In genomic region chr17:80110447-80110812, GRCh38 we compare ENCODE assay signal across 14 cellular contexts. TPM values are rescaled to one million over a fixed set of nuclear protein-coding genes. Genes with fewer than 3 reads are reported as not detected.
A peak's percentile ranks its signal among the peaks of the same experiment; 100 is the strongest.
DNase-seq lines count a peak whose midpoint lies in the region; ATAC-seq and TF ChIP-seq lines count a peak whose summit lies in the region.
"Had no signal": no experiment of that assay in that cellular context is flagged by ENCODE, and none has a peak within 500 bp of the region (broad histone marks: within the 10 kb centered on the region; RNA-seq: fewer than 3 reads in every experiment).

No MANE protein-coding gene starts in this region.

- no peaks in the 10 kb centered on the region for H3K4me1 Mint-ChIP-seq in chondrocyte (ENCODE audit: low read depth)
- H3K4me1 Mint-ChIP-seq in activated CD4-positive, alpha-beta memory T cell treated with anti-CD3 and anti-CD28 coated beads, Interleukin-2, amount 10 ng/mL, durations not matched to agents 7 days and 5 days, result no peaks in the 10 kb centered on the region
- H3K4me1 Mint-ChIP-seq: CD4-positive, alpha-beta memory T cell had no signal

- no peaks in the 10 kb centered on the region for H3K79me2 ChIP-seq in osteoblast (ENCODE audit: insufficient read depth, low read length)

- ATAC-seq in left ventricle myocardium superior, result no peak
- ATAC-seq in heart right ventricle, result no peak
- ATAC-seq in HG02981 (IDR thresholded peaks at IDR 0.05; ENCODE audit: unreplicated experiment), result no peak
- ATAC-seq: HepG2 had no signal

- POLR2A ChIA-PET in activated CD4-positive, alpha-beta memory T cell treated with anti-CD3 and anti-CD28 coated beads, Interleukin-2, amount 10 ng/mL, durations not matched to agents 7 days and 5 days (lab: Charles Lee), result interaction anchor here (1.2 kb wide), 1 partner anchor 9 kb away, joined by 4 read pairs; the partner anchor contains the start of gene GAA

- WGBS in heart right ventricle, 2 donors, result 86 to 89% methylated on average over 9 of the region's 9 CpGs

- no peak overlapping the region for H3K27ac ChIP-seq in heart right ventricle
- H3K27ac ChIP-seq in osteoblast (ENCODE audit: low read depth, low read length), result no peak overlapping the region
- H3K27ac ChIP-seq: C4-2B had no signal

- H2AFZ ChIP-seq in osteoblast (ENCODE audit: low read length), result no peak overlapping the region

- H3K9me3 Mint-ChIP-seq in chondrocyte (ENCODE audit: low read depth), result peaks cover 12% of the 10 kb centered on the region
- H3K9me3 Mint-ChIP-seq in activated CD4-positive, alpha-beta memory T cell treated with anti-CD3 and anti-CD28 coated beads, Interleukin-2, amount 10 ng/mL, durations not matched to agents 7 days and 5 days, result no peaks in the 10 kb centered on the region

- no peaks in the 10 kb centered on the region for H3K4me1 ChIP-seq in heart right ventricle
- no peaks in the 10 kb centered on the region for H3K4me1 ChIP-seq in osteoblast (ENCODE audit: insufficient read depth, low read length)
- H3K4me1 ChIP-seq: HAP-1 had no signal

- peaks cover 2% of the 10 kb centered on the region for H3K36me3 Mint-ChIP-seq in chondrocyte (ENCODE audit: low read depth)
- no peaks in the 10 kb centered on the region for H3K36me3 Mint-ChIP-seq in activated CD4-positive, alpha-beta memory T cell treated with anti-CD3 and anti-CD28 coated beads, Interleukin-2, amount 10 ng/mL, durations not matched to agents 7 days and 5 days (ENCODE audit: low read depth)
- H3K36me3 Mint-ChIP-seq: CD4-positive, alpha-beta memory T cell had no signal

- no peaks in the 10 kb centered on the region for H4K20me1 ChIP-seq in osteoblast (ENCODE audit: insufficient read depth, low read length)

- peaks cover 0 to 8% (median 0%) of the 10 kb centered on the region in 11 donors for H3K9me3 ChIP-seq in heart right ventricle
- H3K9me3 ChIP-seq in osteoblast (ENCODE audit: low read depth, low read length), result no peaks in the 10 kb centered on the region
- H3K9me3 ChIP-seq: BE2C had no signal

- TF ChIP-seq CTCF in heart right ventricle (IDR thresholded peaks at IDR 0.05), result no peak
- TF ChIP-seq CTCF in chondrocyte (IDR thresholded peaks at IDR 0.05), result no peak
- no peak for TF ChIP-seq CTCF in osteoblast (IDR thresholded peaks at IDR 0.05; ENCODE audit: extremely low read depth, low read depth, low read length)

- intact Hi-C loops in left ventricle myocardium superior (cut with micrococcal nuclease), result no loop called here
- intact Hi-C loops in heart right ventricle (cut with DNase I), result no loop called here

- no peaks in the 10 kb centered on the region for H3K27me3 Mint-ChIP-seq in chondrocyte (ENCODE audit: low read depth)
- H3K27me3 Mint-ChIP-seq in activated CD4-positive, alpha-beta memory T cell treated with anti-CD3 and anti-CD28 coated beads, Interleukin-2, amount 10 ng/mL, durations not matched to agents 7 days and 5 days, result peaks cover 5% of the 10 kb centered on the region
- H3K27me3 Mint-ChIP-seq: CD4-positive, alpha-beta memory T cell had no signal

- no peak overlapping the region for H3K4me3 Mint-ChIP-seq in chondrocyte (ENCODE audit: unreplicated experiment)
- no peak overlapping the region for H3K4me3 Mint-ChIP-seq in activated CD4-positive, alpha-beta memory T cell treated with anti-CD3 and anti-CD28 coated beads, Interleukin-2, amount 10 ng/mL, durations not matched to agents 7 days and 5 days
- H3K4me3 Mint-ChIP-seq: CD4-positive, alpha-beta memory T cell had no signal

- H3K27ac Mint-ChIP-seq in chondrocyte (ENCODE audit: unreplicated experiment), result no peak overlapping the region
- H3K27ac Mint-ChIP-seq in activated CD4-positive, alpha-beta memory T cell treated with anti-CD3 and anti-CD28 coated beads, Interleukin-2, amount 10 ng/mL, durations not matched to agents 7 days and 5 days, result no peak overlapping the region
- H3K27ac Mint-ChIP-seq: CD4-positive, alpha-beta memory T cell had no signal

- H3K27me3 ChIP-seq in heart right ventricle (no peaks in the 10 kb centered on the region), osteoblast (ENCODE audit: insufficient read depth, low read length) (no peaks in the 10 kb centered on the region)
- H3K27me3 ChIP-seq: BE2C had no signal

- CTCF ChIA-PET in activated CD4-positive, alpha-beta memory T cell treated with anti-CD3 and anti-CD28 coated beads, Interleukin-2, amount 10 ng/mL, durations not matched to agents 7 days and 5 days (lab: Charles Lee), result interaction anchor here (1.9 kb wide), 1 partner anchor 9 kb away, joined by 7 read pairs; the partner anchor contains the start of gene GAA

- H3K36me3 ChIP-seq in heart right ventricle, result peaks cover 0 to 58% (median 0%) of the 10 kb centered on the region in 9 donors
- H3K36me3 ChIP-seq in osteoblast (ENCODE audit: insufficient read depth, low read length), result no peaks in the 10 kb centered on the region
- H3K36me3 ChIP-seq: BE2C, HAP-1 had no signal

- H3K4me2 ChIP-seq in osteoblast (ENCODE audit: insufficient read depth, low read length), result no peak overlapping the region

- DNase-seq in left ventricle myocardium superior, result peak; percentile 18
- DNase-seq in heart right ventricle, result no peak
- DNase-seq in chondrocyte (ENCODE audit: low spot score), result peak; percentile 85
- peak; percentile 58 for DNase-seq in osteoblast (ENCODE audit: insufficient read length, low spot score, missing footprints)
- DNase-seq in EL, result no peak
- DNase-seq in activated CD4-positive, alpha-beta memory T cell treated with anti-CD3 and anti-CD28 coated beads, Interleukin-2, amount 10 ng/mL, durations not matched to agents 7 days and 5 days, result no peak
- DNase-seq: BE2C; CD4-positive, alpha-beta memory T cell; DMS79 treated with DMSO at 0.1 percent for 48 hours had no signal

- H3K4me3 ChIP-seq in heart right ventricle (no peak overlapping the region), osteoblast (ENCODE audit: insufficient read depth, low read length) (no peak overlapping the region)
- H3K4me3 ChIP-seq: HAP-1 had no signal

RNA-seq across cellular contexts. Expression of gene GAA, which starts 9.0 kb away (rescaled TPM):
- total RNA-seq in left ventricle myocardium superior (45.8 TPM), heart right ventricle (10 to 100 TPM; 29.6 to 67.7 (median 52.1) TPM), chondrocyte (42.3 to 59.8 TPM (median 45.7 TPM) in 3 replicates), osteoblast (76.7 and 91.3 TPM in 2 replicates)
- 10 to 100 TPM; 26.4 to 41.0 TPM for polyA plus RNA-seq in heart right ventricle
- total RNA-seq in activated CD4-positive, alpha-beta memory T cell treated with anti-CD3 and anti-CD28 coated beads, Interleukin-2, amount 10 ng/mL, durations not matched to agents 7 days and 5 days, result 10 to 100 TPM; 16.0 to 18.7 TPM

RNA-seq across cellular contexts. Expression of gene EIF4A3, which starts 36.5 kb away (rescaled TPM):
- total RNA-seq in left ventricle myocardium superior (31.6 TPM), heart right ventricle (10 to 100 TPM; 26.5 to 40.2 (median 34.3) TPM), chondrocyte (63.2 to 76.2 TPM (median 64.0 TPM) in 3 replicates), osteoblast (44.5 and 46.3 TPM in 2 replicates)
- 10 to 100 TPM; 16.2 to 51.0 TPM for polyA plus RNA-seq in heart right ventricle
- 100 to 1,000 TPM; 109 to 115 TPM for total RNA-seq in activated CD4-positive, alpha-beta memory T cell treated with anti-CD3 and anti-CD28 coated beads, Interleukin-2, amount 10 ng/mL, durations not matched to agents 7 days and 5 days

RNA-seq across cellular contexts. Expression of gene CARD14, which starts 59.4 kb away (rescaled TPM):
- total RNA-seq in left ventricle myocardium superior, result not detected
- under 1 TPM in 4 of 10 donors, not detected in 6; 0.11 to 0.33 (median 0.14) TPM for total RNA-seq in heart right ventricle
- polyA plus RNA-seq in heart right ventricle, result under 1 TPM; 0.12 to 0.22 TPM
- total RNA-seq in chondrocyte, result 0.13 to 0.80 TPM (median 0.30 TPM) in 3 replicates
- not detected in 2 replicates for total RNA-seq in osteoblast
- total RNA-seq in activated CD4-positive, alpha-beta memory T cell treated with anti-CD3 and anti-CD28 coated beads, Interleukin-2, amount 10 ng/mL, durations not matched to agents 7 days and 5 days, result not detected
- total RNA-seq: H1 had no signal
- polyA plus RNA-seq: HepG2 had no signal

Comparison
In these comparisons a context has a peak if more than half of its experiments do, and no peak if none do; other contexts are left out.
1. DNase-seq: peak in left ventricle myocardium superior (single experiment), chondrocyte (single experiment) and osteoblast (single experiment); none in heart right ventricle (0 of 2), EL (single experiment) and activated CD4-positive, alpha-beta memory T cell treated with anti-CD3 and anti-CD28 coated beads, Interleukin-2, amount 10 ng/mL, durations not matched to agents 7 days and 5 days (single experiment).